ENCODE assay signal across 18 cellular contexts in genomic region chr3:17175187-17175839, GRCh38.
DNase-seq lines count a peak whose midpoint lies in the region; FAIRE-seq and TF ChIP-seq lines count a peak whose summit lies in the region.
"Had no signal": no experiment of that assay in that cellular context is flagged by ENCODE, and none has a peak within 500 bp of the region (broad histone marks: within the 10 kb centered on the region; RNA-seq: fewer than 3 reads in every experiment).

No MANE protein-coding gene starts in this region.

- H2BK15ac ChIP-seq in H9 (ENCODE audit: low read depth, low read length): no peak overlapping the region

- H4K20me1 ChIP-seq in keratinocyte (ENCODE audit: control insufficient read depth, extremely low read depth, insufficient read depth, low read length): no peaks in the 10 kb centered on the region
- no peaks in the 10 kb centered on the region for H4K20me1 ChIP-seq in H9 (ENCODE audit: control insufficient read depth, insufficient read depth, insufficient read length)

- no peak overlapping the region for H3K14ac ChIP-seq in H9 (ENCODE audit: insufficient read depth, low read length)

- no peak overlapping the region for H2AK5ac ChIP-seq in H9 (ENCODE audit: insufficient read length, low read length)

- no peaks in the 10 kb centered on the region for H3K9me3 ChIP-seq in keratinocyte (ENCODE audit: control insufficient read depth, low read depth, low read length)
- H3K9me3 ChIP-seq in H9 (ENCODE audit: control insufficient read depth, low read depth, low read length): no peaks in the 10 kb centered on the region
- H3K9me3 ChIP-seq: prostate gland, tibial nerve had no signal

- H3K18ac ChIP-seq in H9 (ENCODE audit: insufficient read length, low read depth, low read length): no peak overlapping the region

- H3K9ac ChIP-seq in keratinocyte (ENCODE audit: control insufficient read depth, extremely low read depth, insufficient read depth, low read length) (no peak overlapping the region), H9 (ENCODE audit: extremely low read depth, insufficient read length, low read length) (no peak overlapping the region)

- H4K91ac ChIP-seq in H9 (ENCODE audit: insufficient read length, low read depth, low read length): no peak overlapping the region

- no peak overlapping the region for H3K23ac ChIP-seq in H9 (ENCODE audit: insufficient read length, low read depth, low read length)

- no peak overlapping the region for H2BK5ac ChIP-seq in H9 (ENCODE audit: insufficient read length, low read length)

- H3K9me3 Mint-ChIP-seq in H9: no peaks in the 10 kb centered on the region
- H3K9me3 Mint-ChIP-seq: activated CD4-positive, alpha-beta memory T cell treated with anti-CD3 and anti-CD28 coated beads for 36 hours; dendritic cell treated with granulocyte-macrophage colony-stimulating factor and Interleukin-4, amounts not matched to agents 40 ng/mL and 50 ng/mL, for 4 days; memory B cell had no signal

- no peak for FAIRE-seq in keratinocyte (lab: Jason Lieb, UNC)

- H3K56ac ChIP-seq in H9 (ENCODE audit: insufficient read length, low read depth, low read length): no peak overlapping the region

- no peaks in the 10 kb centered on the region for H3K79me2 ChIP-seq in keratinocyte (ENCODE audit: control insufficient read depth, insufficient read depth, low read length)
- H3K79me2 ChIP-seq in H9 (ENCODE audit: insufficient read depth, low read length): no peaks in the 10 kb centered on the region

- no peaks in the 10 kb centered on the region; a peak in 1 of 7 replicates for H3K36me3 Mint-ChIP-seq in H9 (ENCODE audit: insufficient read depth in 1 of 3, low read depth in 3 of 3)

- H2AFZ ChIP-seq in keratinocyte (ENCODE audit: control insufficient read depth, low read length): no peak overlapping the region
- H2AFZ ChIP-seq in H9 (ENCODE audit: low read length): no peak overlapping the region

- peak overlapping the region; percentile 19 for H3K4me2 ChIP-seq in keratinocyte (ENCODE audit: control insufficient read depth, extremely low read depth, insufficient read depth, low read depth, low read length)
- H3K4me2 ChIP-seq in H9 (ENCODE audit: insufficient read depth, insufficient read length, low read length): no peak overlapping the region

- H3K79me1 ChIP-seq in H9 (ENCODE audit: insufficient read depth, low read depth, low read length, poor library complexity, severe bottlenecking): no peaks in the 10 kb centered on the region

- H3K4me1 ChIP-seq in keratinocyte (ENCODE audit: control insufficient read depth, extremely low read depth, insufficient read depth, low read length): peaks cover 10% of the 10 kb centered on the region
- no peaks in the 10 kb centered on the region for H3K4me1 ChIP-seq in H9 (ENCODE audit: insufficient read depth, low read length)
- H3K4me1 ChIP-seq: prostate gland had no signal

- no peak overlapping the region for H4K8ac ChIP-seq in H9 (replicated peaks; ENCODE audit: insufficient read length, low read depth, low read length)

- H3K27me3 Mint-ChIP-seq in H9 (ENCODE audit: low read depth): no peaks in the 10 kb centered on the region; the same call in 1 of the 2 replicates
- H3K27me3 Mint-ChIP-seq: activated CD4-positive, alpha-beta memory T cell treated with anti-CD3 and anti-CD28 coated beads for 36 hours; dendritic cell treated with granulocyte-macrophage colony-stimulating factor and Interleukin-4, amounts not matched to agents 40 ng/mL and 50 ng/mL, for 4 days; memory B cell; T-helper 17 cell had no signal

- H3K4me3 ChIP-seq in cardiac fibroblast (replicated peaks in 1 of 2; ENCODE audit: low read depth in 2 of 2, low read length in 2 of 2): no peak overlapping the region
- H3K4me3 ChIP-seq in keratinocyte (ENCODE audit: control insufficient read depth in 2 of 3, extremely low read depth in 1 of 3, insufficient read depth in 2 of 3, low read depth in 1 of 3, low read length in 3 of 3): no peak overlapping the region
- H3K4me3 ChIP-seq: prostate gland, tibial nerve had no signal

- no peaks in the 10 kb centered on the region for H3K36me3 ChIP-seq in keratinocyte (ENCODE audit: control insufficient read depth in 2 of 2, extremely low read depth in 1 of 2, insufficient read depth in 2 of 2, low read length in 2 of 2)
- H3K36me3 ChIP-seq: prostate gland had no signal

- H3K4ac ChIP-seq in H9 (ENCODE audit: low read depth, low read length): no peak overlapping the region

- no CpG with 5 or more reads among the region's 2 CpGs for WGBS in H9 (ENCODE audit: extremely low coverage, insufficient read length, low lambda C conversion rate)

- H2BK20ac ChIP-seq in H9 (ENCODE audit: low read depth, low read length, poor library complexity, severe bottlenecking): no peak overlapping the region

- DNase-seq in A172 (ENCODE audit: low spot score) (peak; percentile 90), HS-5 (ENCODE audit: low read depth) (peak; percentile 68), cardiac fibroblast (ENCODE audit: low read depth in 2 of 2) (peak; percentile 91 to 92), keratinocyte (ENCODE audit: low read depth, low spot score) (no peak), COR-L47 (lab: John Stamatoyannopoulos, UW) (no peak), H9 (no peak)
- no peak for DNase-seq in activated T-cell treated with anti-CD3 and anti-CD28 coated beads, Interleukin-2, amount 50 U/mL, for 48 hours
- no peak for DNase-seq in stimulated activated CD4-positive, alpha-beta T cell treated with anti-CD3 and anti-CD28 coated beads, Interleukin-4, amount 100 ng/mL, for 1 hour
- DNase-seq: activated CD4-positive, alpha-beta memory T cell treated with anti-CD3 and anti-CD28 coated beads for 36 hours; activated gamma-delta T cell; DMS79 treated with DMSO at 0.1 percent for 48 hours; head of caudate nucleus; KG1; T-helper 17 cell had no signal

- no peak overlapping the region for H3K27ac Mint-ChIP-seq in H9
- H3K27ac Mint-ChIP-seq: activated CD4-positive, alpha-beta memory T cell treated with anti-CD3 and anti-CD28 coated beads for 36 hours; dendritic cell treated with granulocyte-macrophage colony-stimulating factor and Interleukin-4, amounts not matched to agents 40 ng/mL and 50 ng/mL, for 4 days; memory B cell; T-helper 17 cell had no signal

- H3K27ac ChIP-seq in keratinocyte (ENCODE audit: control insufficient read depth, insufficient read depth, low read length) (no peak overlapping the region), H9 (ENCODE audit: insufficient read length, low read depth, low read length) (no peak overlapping the region)
- H3K27ac ChIP-seq: prostate gland had no signal

- no peak overlapping the region for H4K5ac ChIP-seq in H9 (ENCODE audit: insufficient read length, low read depth, low read length)

- H3T11ph ChIP-seq in H9 (ENCODE audit: low read length): no peak overlapping the region

- no peaks in the 10 kb centered on the region for H3K9me1 ChIP-seq in keratinocyte (ENCODE audit: control insufficient read depth, extremely low read depth, insufficient read depth, low read length)

- H3K27me3 ChIP-seq in keratinocyte (ENCODE audit: control insufficient read depth, extremely low read depth, insufficient read depth, low read length): no peaks in the 10 kb centered on the region
- no peaks in the 10 kb centered on the region for H3K27me3 ChIP-seq in H9 (ENCODE audit: insufficient read depth, low read length)
- H3K27me3 ChIP-seq: tibial nerve had no signal

- no peak for TF ChIP-seq CTCF in cardiac fibroblast (IDR thresholded peaks at IDR 0.05; ENCODE audit: low read depth, low read length)
- TF ChIP-seq CTCF in keratinocyte (optimal IDR thresholded peaks at IDR 0.05 in 1 of 3, IDR thresholded peaks at IDR 0.05 in 1 of 3, conservative IDR thresholded peaks at IDR 0.05 in 1 of 3; ENCODE audit: extremely low read depth in 1 of 3, insufficient read depth in 2 of 3, low read length in 3 of 3): no peak
- TF ChIP-seq CTCF in H9 (conservative IDR thresholded peaks at IDR 0.05): no peak

- peaks cover 0 to 7% of the 10 kb centered on the region in 2 experiments; a peak in 1 of 4 replicates for H3K4me1 Mint-ChIP-seq in H9
- H3K4me1 Mint-ChIP-seq: memory B cell had no signal

- H3K4me3 Mint-ChIP-seq in H9: no peak overlapping the region
- H3K4me3 Mint-ChIP-seq: activated CD4-positive, alpha-beta memory T cell treated with anti-CD3 and anti-CD28 coated beads for 36 hours; dendritic cell treated with granulocyte-macrophage colony-stimulating factor and Interleukin-4, amounts not matched to agents 40 ng/mL and 50 ng/mL, for 4 days; memory B cell; T-helper 17 cell had no signal

- no peak overlapping the region for H2BK12ac ChIP-seq in H9 (ENCODE audit: insufficient read length, low read depth, low read length)

- H3K23me2 ChIP-seq in H9 (ENCODE audit: insufficient read length, low read depth, low read length, poor library complexity, severe bottlenecking): no peaks in the 10 kb centered on the region

- H2BK120ac ChIP-seq in H9 (ENCODE audit: low read depth, low read length, poor library complexity, severe bottlenecking): no peak overlapping the region

- dilution Hi-C loops in keratinocyte (cut with MboI; ENCODE audit: extremely low pct_ligation_motif_present, low sequenced_read_pairs): no loop called here

Comparison
In these comparisons a context has a peak if more than half of its experiments do, and no peak if none do; other contexts are left out.
1. DNase-seq: peak in A172 (single experiment), HS-5 (single experiment) and cardiac fibroblast (2 of 2); none in keratinocyte (single experiment), activated T-cell treated with anti-CD3 and anti-CD28 coated beads, Interleukin-2, amount 50 U/mL, for 48 hours (0 of 2), COR-L47 (single experiment), stimulated activated CD4-positive, alpha-beta T cell treated with anti-CD3 and anti-CD28 coated beads, Interleukin-4, amount 100 ng/mL, for 1 hour (single experiment) and H9 (single experiment).